In the genomic region with DNA sequence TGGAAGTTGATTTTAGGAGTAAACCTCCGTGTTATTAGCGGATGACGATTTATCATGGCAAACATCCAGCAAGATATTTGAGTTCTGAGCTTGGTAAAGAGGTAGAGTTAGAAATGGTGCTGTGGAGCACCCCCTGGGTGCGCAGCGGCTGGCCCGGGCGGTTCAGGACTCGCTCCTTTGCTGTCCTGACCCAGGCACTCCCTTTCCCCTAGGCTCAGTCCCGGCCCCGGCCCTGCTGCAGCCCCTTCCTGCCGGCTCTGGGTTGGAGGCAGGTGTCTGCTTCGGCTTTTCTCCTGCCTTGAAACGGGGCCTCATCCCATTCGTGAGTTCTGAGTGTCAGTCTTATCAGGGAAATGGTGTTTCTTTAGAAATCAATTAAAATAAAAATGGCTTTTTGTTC, we compare ENCODE assay signal across 23 cellular contexts. TPM values are rescaled to one million over a fixed set of nuclear protein-coding genes. Genes with fewer than 3 reads are reported as not detected.
DNase-seq lines count a peak whose midpoint lies in the region; ATAC-seq, FAIRE-seq and TF ChIP-seq lines count a peak whose summit lies in the region.
"Had no signal": no experiment of that assay in that cellular context is flagged by ENCODE, and none has a peak within 500 bp of the region (broad histone marks: within the 10 kb centered on the region; RNA-seq: fewer than 3 reads in every experiment).

No MANE protein-coding gene starts in this region.

- H3K27me3 ChIP-seq in endodermal cell (ENCODE audit: control insufficient read depth, insufficient read depth, low read length, poor library complexity, severe bottlenecking) (no peaks in the 10 kb centered on the region), lower lobe of right lung (ENCODE audit: low read depth) (no peaks in the 10 kb centered on the region), pancreas (no peaks in the 10 kb centered on the region)
- H3K27me3 ChIP-seq: BE2C had no signal

- H3K9me3 ChIP-seq in endodermal cell (ENCODE audit: control insufficient read depth, low read length) (peaks cover 2% of the 10 kb centered on the region), lower lobe of right lung (no peaks in the 10 kb centered on the region), pancreas (no peaks in the 10 kb centered on the region)
- H3K9me3 ChIP-seq: BE2C had no signal

- peaks cover 0 to 10% of the 10 kb centered on the region in 2 donors for H3K36me3 Mint-ChIP-seq in activated T-cell treated with anti-CD3 and anti-CD28 coated beads, Interleukin-2, amount 50 U/mL, for 72 hours (ENCODE audit: insufficient read depth in 2 of 2)
- peaks cover 20% of the 10 kb centered on the region for H3K36me3 Mint-ChIP-seq in activated T-cell treated with anti-CD3 and anti-CD28 coated beads, Interleukin-2, amount 50 U/mL, for 4 hours (ENCODE audit: insufficient read depth)
- H3K36me3 Mint-ChIP-seq in endodermal cell (ENCODE audit: low read depth): peaks cover 47% of the 10 kb centered on the region

- no peak for DNase-seq in activated T-cell treated with anti-CD3 and anti-CD28 coated beads, Interleukin-2, amount 50 U/mL, for 72 hours
- no peak for DNase-seq in activated T-cell treated with anti-CD3 and anti-CD28 coated beads, Interleukin-2, amount 50 U/mL, for 4 hours
- DNase-seq in endodermal cell (no peak), lower lobe of right lung (peak; percentile 33), pancreas (peak in 1 of 6 donors; percentile 18), urothelium cell line (ENCODE audit: low spot score) (no peak), nucleus accumbens (lab: John Stamatoyannopoulos, UW) (no peak), anterior cingulate cortex (lab: John Stamatoyannopoulos, UW) (no peak)
- DNase-seq: BE2C; CD4-positive, alpha-beta T cell; DMS79 treated with DMSO at 0.1 percent for 48 hours; Kasumi-1; MM.1S; NCI-H1105; NCI-H1694 treated with DMSO at 0.1 percent for 48 hours; NCI-H2107; NCI-H2227 treated with DMSO at 0.1 percent for 48 hours; NCI-H524; Right ventricle myocardium superior had no signal

- H3K27me3 Mint-ChIP-seq in activated T-cell treated with anti-CD3 and anti-CD28 coated beads, Interleukin-2, amount 50 U/mL, for 72 hours (ENCODE audit: low read depth): no peaks in the 10 kb centered on the region
- no peaks in the 10 kb centered on the region for H3K27me3 Mint-ChIP-seq in activated T-cell treated with anti-CD3 and anti-CD28 coated beads, Interleukin-2, amount 50 U/mL, for 4 hours (ENCODE audit: low read depth)
- no peaks in the 10 kb centered on the region for H3K27me3 Mint-ChIP-seq in endodermal cell (ENCODE audit: insufficient read depth)
- H3K27me3 Mint-ChIP-seq: CD4-positive, alpha-beta T cell; IgD-negative memory B cell had no signal

- H3K27ac ChIP-seq in endodermal cell (ENCODE audit: low read depth, low read length): no peak overlapping the region
- no peak overlapping the region for H3K27ac ChIP-seq in lower lobe of right lung
- peak overlapping the region in 3 of 4 donors; percentile 7 to 44 (median 27) for H3K27ac ChIP-seq in pancreas
- H3K27ac ChIP-seq: 22Rv1 had no signal

- peaks cover 5% of the 10 kb centered on the region for H3K4me1 Mint-ChIP-seq in activated T-cell treated with anti-CD3 and anti-CD28 coated beads, Interleukin-2, amount 50 U/mL, for 72 hours (ENCODE audit: low read depth)
- H3K4me1 Mint-ChIP-seq in activated T-cell treated with anti-CD3 and anti-CD28 coated beads, Interleukin-2, amount 50 U/mL, for 4 hours (ENCODE audit: low read depth): peaks cover 13% of the 10 kb centered on the region
- H3K4me1 Mint-ChIP-seq in endodermal cell: peaks cover 18% of the 10 kb centered on the region

- H3K4me1 ChIP-seq in endodermal cell (ENCODE audit: control insufficient read depth, insufficient read depth, low read length) (peaks cover 9% of the 10 kb centered on the region), lower lobe of right lung (peaks cover 15% of the 10 kb centered on the region), pancreas (peaks cover 0 to 34% (median 20%) of the 10 kb centered on the region in 3 donors)
- H3K4me1 ChIP-seq: BE2C had no signal

- H3K4me3 Mint-ChIP-seq in activated T-cell treated with anti-CD3 and anti-CD28 coated beads, Interleukin-2, amount 50 U/mL, for 72 hours: no peak overlapping the region
- no peak overlapping the region for H3K4me3 Mint-ChIP-seq in activated T-cell treated with anti-CD3 and anti-CD28 coated beads, Interleukin-2, amount 50 U/mL, for 4 hours
- no peak overlapping the region for H3K4me3 Mint-ChIP-seq in endodermal cell
- H3K4me3 Mint-ChIP-seq: CD4-positive, alpha-beta T cell; IgD-negative memory B cell had no signal

- intact Hi-C loops in lower lobe of right lung (cut with DNase I): no loop called here
- intact Hi-C loops in pancreas (cut with DNase I): no loop called here

- H3K4me3 ChIP-seq in endodermal cell (ENCODE audit: low read length) (no peak overlapping the region), lower lobe of right lung (no peak overlapping the region), pancreas (no peak overlapping the region)

- whole genome bisulfite sequencing in endodermal cell (ENCODE audit: insufficient coverage in 1 of 2, insufficient read length in 1 of 2), 2 experiments: 91 to 92% methylated on average over 9 to 14 of the region's 14 CpGs
- WGBS in pancreas, 2 donors: 62 to 71% methylated on average over 14 of the region's 14 CpGs

- H3K9me3 Mint-ChIP-seq in activated T-cell treated with anti-CD3 and anti-CD28 coated beads, Interleukin-2, amount 50 U/mL, for 72 hours: no peaks in the 10 kb centered on the region
- no peaks in the 10 kb centered on the region for H3K9me3 Mint-ChIP-seq in activated T-cell treated with anti-CD3 and anti-CD28 coated beads, Interleukin-2, amount 50 U/mL, for 4 hours
- peaks cover 3% of the 10 kb centered on the region for H3K9me3 Mint-ChIP-seq in endodermal cell
- H3K9me3 Mint-ChIP-seq: CD4-positive, alpha-beta T cell; IgD-negative memory B cell had no signal

- peak overlapping the region; percentile 12 for H3K27ac Mint-ChIP-seq in activated T-cell treated with anti-CD3 and anti-CD28 coated beads, Interleukin-2, amount 50 U/mL, for 72 hours
- H3K27ac Mint-ChIP-seq in endodermal cell: peak overlapping the region; percentile 15
- H3K27ac Mint-ChIP-seq: CD4-positive, alpha-beta T cell; IgD-negative memory B cell had no signal

- peaks cover 57% of the 10 kb centered on the region for H3K36me3 ChIP-seq in endodermal cell (ENCODE audit: control insufficient read depth, insufficient read depth, low read length)
- peaks cover 54% of the 10 kb centered on the region for H3K36me3 ChIP-seq in lower lobe of right lung
- H3K36me3 ChIP-seq in pancreas: peaks cover 0 to 21% (median 0%) of the 10 kb centered on the region in 3 donors

- no peak overlapping the region for H3K9ac ChIP-seq in endodermal cell (ENCODE audit: extremely low read depth, low read length, poor library complexity, severe bottlenecking)

- TF ChIP-seq CTCF in endodermal cell (conservative IDR thresholded peaks at IDR 0.05): no peak
- TF ChIP-seq CTCF in lower lobe of right lung (IDR thresholded peaks at IDR 0.05): no peak
- no peak for TF ChIP-seq CTCF in pancreas (IDR thresholded peaks at IDR 0.05)

- FAIRE-seq in pancreas (lab: Jason Lieb, UNC) (no peak), urothelium cell line (lab: Jason Lieb, UNC) (no peak)
- FAIRE-seq: G401.6, H54 had no signal

- ATAC-seq in activated T-cell treated with anti-CD3 and anti-CD28 coated beads, Interleukin-2, amount 50 U/mL, for 72 hours (replicated peaks in 1 of 2): no peak
- ATAC-seq in activated T-cell treated with anti-CD3 and anti-CD28 coated beads, Interleukin-2, amount 50 U/mL, for 4 hours: no peak
- ATAC-seq in lower lobe of right lung (no peak), pancreas (peak in 3 of 4 donors; percentile 21 to 36 (median 28))

RNA-seq across cellular contexts. Expression of gene AP2A2, which starts 33.4 kb away (rescaled TPM):
- total RNA-seq in activated T-cell treated with anti-CD3 and anti-CD28 coated beads, Interleukin-2, amount 50 U/mL, for 72 hours: 10 to 100 TPM; 49.5 to 57.0 TPM
- total RNA-seq in activated T-cell treated with anti-CD3 and anti-CD28 coated beads, Interleukin-2, amount 50 U/mL, for 4 hours: 10 to 100 TPM; 30.4 to 41.7 (median 38.0) TPM
- total RNA-seq in endodermal cell (10 to 100 TPM; 79.4 to 97.7 TPM), lower lobe of right lung (130 TPM), pancreas (10 to 100 TPM; 40.0 to 60.2 (median 53.2) TPM)
- 62.5 TPM for polyA plus RNA-seq in endodermal cell (2013, experiment 1 of 2)
- polyA plus RNA-seq in endodermal cell (2013, experiment 2 of 2): 49.7 TPM
- 10 to 100 TPM; 48.0 to 50.8 TPM for polyA plus RNA-seq in pancreas

RNA-seq across cellular contexts. Expression of gene CHID1, which starts 48.4 kb away (rescaled TPM):
- total RNA-seq in activated T-cell treated with anti-CD3 and anti-CD28 coated beads, Interleukin-2, amount 50 U/mL, for 72 hours: 10 to 100 TPM; 33.9 to 44.2 TPM
- total RNA-seq in activated T-cell treated with anti-CD3 and anti-CD28 coated beads, Interleukin-2, amount 50 U/mL, for 4 hours: 100 to 1,000 TPM; 102 to 115 (median 104) TPM
- total RNA-seq in endodermal cell (10 to 100 TPM; 82.0 to 83.5 TPM), lower lobe of right lung (65.0 TPM), pancreas (10 to 100 TPM; 41.7 to 86.0 (median 63.1) TPM)
- 63.9 TPM for polyA plus RNA-seq in endodermal cell (2013, experiment 1 of 2)
- polyA plus RNA-seq in endodermal cell (2013, experiment 2 of 2): 63.6 TPM
- polyA plus RNA-seq in pancreas: 10 to 100 TPM; 57.1 to 66.0 TPM

Comparison
In these comparisons a context has a peak if more than half of its experiments do, and no peak if none do; other contexts are left out.
1. ATAC-seq: peak in pancreas (3 of 4); none in activated T-cell treated with anti-CD3 and anti-CD28 coated beads, Interleukin-2, amount 50 U/mL, for 72 hours (0 of 2), activated T-cell treated with anti-CD3 and anti-CD28 coated beads, Interleukin-2, amount 50 U/mL, for 4 hours (0 of 2) and lower lobe of right lung (0 of 2).
2. H3K27ac ChIP-seq: peak in pancreas (3 of 4); none in endodermal cell (single experiment) and lower lobe of right lung (single experiment).